1 cellular context compared by ENCODE assay signal in genomic region chr1:87942165-87942564, GRCh38.
TF ChIP-seq lines count a peak whose summit lies in the region.

No MANE protein-coding gene starts in this region.

TF ChIP-seq in IMR-90, 13 proteins besides CTCF, POLR2A, EP300 and RAD21 (continued from another document):
- TF ChIP-seq, protein P1, sequence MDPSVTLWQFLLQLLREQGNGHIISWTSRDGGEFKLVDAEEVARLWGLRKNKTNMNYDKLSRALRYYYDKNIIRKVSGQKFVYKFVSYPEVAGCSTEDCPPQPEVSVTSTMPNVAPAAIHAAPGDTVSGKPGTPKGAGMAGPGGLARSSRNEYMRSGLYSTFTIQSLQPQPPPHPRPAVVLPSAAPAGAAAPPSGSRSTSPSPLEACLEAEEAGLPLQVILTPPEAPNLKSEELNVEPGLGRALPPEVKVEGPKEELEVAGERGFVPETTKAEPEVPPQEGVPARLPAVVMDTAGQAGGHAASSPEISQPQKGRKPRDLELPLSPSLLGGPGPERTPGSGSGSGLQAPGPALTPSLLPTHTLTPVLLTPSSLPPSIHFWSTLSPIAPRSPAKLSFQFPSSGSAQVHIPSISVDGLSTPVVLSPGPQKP (IDR thresholded peaks at IDR 0.05; ENCODE audit: borderline replicate concordance, low read depth, low read length) = no peak
- TF ChIP-seq CEBPB (IDR thresholded peaks at IDR 0.05; ENCODE audit: low read depth, low read length) = no peak
- no peak for TF ChIP-seq FOS (IDR thresholded peaks at IDR 0.05; ENCODE audit: low read depth, low read length)
- TF ChIP-seq RCOR1 (IDR thresholded peaks at IDR 0.05; ENCODE audit: insufficient replicate concordance, low read length) = no peak
TF ChIP-seq in IMR-90: peak in this region for 0.
